Comparison of ENCODE assay signal across 10 cellular contexts in genomic region chr3:188296761-188297689, GRCh38.
DNase-seq lines count a peak whose midpoint lies in the region; ATAC-seq and TF ChIP-seq lines count a peak whose summit lies in the region.
"Had no signal": no experiment of that assay in that cellular context is flagged by ENCODE, and none has a peak within 500 bp of the region (broad histone marks: within the 10 kb centered on the region; RNA-seq: fewer than 3 reads in every experiment).

No MANE protein-coding gene starts in this region.

- no peaks in the 10 kb centered on the region for H3K27me3 ChIP-seq in Caco-2 (replicated peaks; ENCODE audit: control insufficient read depth, insufficient read depth, low read length)
- H3K27me3 ChIP-seq: cardiac muscle cell had no signal

- ATAC-seq in omental fat pad (ENCODE audit: low FRiP score) = peak; percentile 66
- ATAC-seq in HG03460 (IDR thresholded peaks at IDR 0.05; ENCODE audit: unreplicated experiment) = no peak
- ATAC-seq in HG03571 (IDR thresholded peaks at IDR 0.05; ENCODE audit: unreplicated experiment) = no peak

- no peaks in the 10 kb centered on the region for H3K36me3 ChIP-seq in Caco-2 (ENCODE audit: control insufficient read depth, insufficient read depth, low read length)
- H3K36me3 ChIP-seq: cardiac muscle cell had no signal

- POLR2A ChIA-PET in Caco-2 (lab: Charles Lee) = no interaction called here

- TF ChIP-seq CTCF in Caco-2 (IDR thresholded peaks at IDR 0.05; ENCODE audit: insufficient read depth in 1 of 2, low read depth in 1 of 2, low read length in 1 of 2, severe bottlenecking in 1 of 2, unreplicated experiment in 1 of 2) = no peak
- no peak for TF ChIP-seq CTCF in epithelial cell of proximal tubule (conservative IDR thresholded peaks at IDR 0.05; ENCODE audit: low read depth, low read length)
- no peak for TF ChIP-seq CTCF in omental fat pad (IDR thresholded peaks at IDR 0.05)

- peaks cover 66% of the 10 kb centered on the region for H3K4me1 Mint-ChIP-seq in Caco-2 (ENCODE audit: low read depth, unreplicated experiment)

- CTCF ChIA-PET in Caco-2 (lab: Charles Lee) = no interaction called here

- no peaks in the 10 kb centered on the region for H3K9me3 Mint-ChIP-seq in Caco-2 (ENCODE audit: unreplicated experiment)

- H3K27me3 Mint-ChIP-seq in Caco-2 (ENCODE audit: insufficient read depth, unreplicated experiment) = no peaks in the 10 kb centered on the region

- BruUV-seq in Caco-2 (replicated peaks; lab: Mats Ljungman, UMichigan) = no TSS peak

- DNase-seq in Caco-2 (no peak), NCI-H510A (lab: John Stamatoyannopoulos, UW) (peak; percentile 21), epithelial cell of proximal tubule (ENCODE audit: low read depth) (peak; percentile 96), omental fat pad (ENCODE audit: low spot score) (no peak), NCI-H748 treated with DMSO at 0.1 percent for 48 hours (lab: John Stamatoyannopoulos, UW) (no peak), UCSD-AML1 (lab: John Stamatoyannopoulos, UW; ENCODE audit: unreplicated experiment) (no peak)
- DNase-seq: NCI-H2107 had no signal

- H3K4me1 ChIP-seq in Caco-2 = peaks cover 41% of the 10 kb centered on the region

- H3K4me3 ChIP-seq in Caco-2 (ENCODE audit: low read depth, low read length) (no peak overlapping the region), epithelial cell of proximal tubule (ENCODE audit: low read depth, low read length) (peak overlapping the region; percentile 9)
- H3K4me3 ChIP-seq: cardiac muscle cell had no signal

- H3K4me3 Mint-ChIP-seq in Caco-2 (ENCODE audit: unreplicated experiment) = peak overlapping the region; percentile 42

- intact Hi-C loops in Caco-2 (cut with micrococcal nuclease; ENCODE audit: unreplicated experiment) = loop anchor here (2.0 to 10.0 kb wide), 3 partner anchors 90 to 658 kb away; no protein-coding TSS in a partner anchor

- H3K9me3 ChIP-seq in Caco-2 = no peaks in the 10 kb centered on the region

- peaks cover 23% of the 10 kb centered on the region for H3K36me3 Mint-ChIP-seq in Caco-2 (ENCODE audit: insufficient read depth, unreplicated experiment)

- H3K27ac Mint-ChIP-seq in Caco-2 (ENCODE audit: unreplicated experiment) = peak overlapping the region; percentile 78

Comparison
In these comparisons a context has a peak if more than half of its experiments do, and no peak if none do; other contexts are left out.
1. DNase-seq: peak in NCI-H510A (single experiment) and epithelial cell of proximal tubule (single experiment); none in Caco-2 (0 of 2), omental fat pad (single experiment), NCI-H748 treated with DMSO at 0.1 percent for 48 hours (single experiment) and UCSD-AML1 (single experiment).